Comparison of ENCODE assay signal across 19 cellular contexts in genomic region chr1:85440584-85440983, GRCh38. TPM values are rescaled to one million over a fixed set of nuclear protein-coding genes. Genes with fewer than 3 reads are reported as not detected.
DNase-seq lines count a peak whose midpoint lies in the region; FAIRE-seq and TF ChIP-seq lines count a peak whose summit lies in the region.
"Had no signal": no experiment of that assay in that cellular context is flagged by ENCODE, and none has a peak within 500 bp of the region (broad histone marks: within the 10 kb centered on the region; RNA-seq: fewer than 3 reads in every experiment).

No MANE protein-coding gene starts in this region.

- no peak for TF ChIP-seq POLR2A in endothelial cell of umbilical vein (IDR thresholded peaks at IDR 0.05; ENCODE audit: low read depth, low read length)
- TF ChIP-seq POLR2A in erythroblast (IDR thresholded peaks at IDR 0.05; ENCODE audit: low read length), result no peak

- H3K4me1 Mint-ChIP-seq in HFFc6 (ENCODE audit: low read depth) (peaks cover 55% of the 10 kb centered on the region), nephron progenitor cell (peaks cover 38% of the 10 kb centered on the region)
- H3K4me1 Mint-ChIP-seq: CD4-positive, alpha-beta memory T cell had no signal

- H3K9me3 Mint-ChIP-seq in HFFc6, result peaks cover 4% of the 10 kb centered on the region; the same call in 1 of the 2 replicates
- peaks cover 26% of the 10 kb centered on the region for H3K9me3 Mint-ChIP-seq in nephron progenitor cell

- H3K4me3 Mint-ChIP-seq in HFFc6 (no peak overlapping the region; the same call in 1 of the 2 replicates), nephron progenitor cell (no peak overlapping the region)
- H3K4me3 Mint-ChIP-seq: CD4-positive, alpha-beta memory T cell had no signal

- H3K9me3 ChIP-seq in endothelial cell of umbilical vein (replicated peaks; ENCODE audit: control insufficient read depth, insufficient read depth, low read length), result no peaks in the 10 kb centered on the region
- H3K9me3 ChIP-seq: BE2C had no signal

- H3K9me1 ChIP-seq in endothelial cell of umbilical vein (replicated peaks; ENCODE audit: control insufficient read depth, extremely low read depth, insufficient read depth, low read length), result no peaks in the 10 kb centered on the region

- H3K4me2 ChIP-seq in endothelial cell of umbilical vein (ENCODE audit: insufficient read depth, low read length), result peak overlapping the region; percentile 56

- CTCF ChIA-PET in endothelial cell of umbilical vein (lab: Charles Lee), result interaction anchor here (0.5 to 2.2 kb wide), 4 partner anchors 15 to 243 kb away, joined by 4 to 9 read pairs (median 5); no protein-coding TSS in a partner anchor

- H3K27ac ChIP-seq in endothelial cell of umbilical vein (ENCODE audit: insufficient read depth, low read depth, low read length) (peak overlapping the region; percentile 62), dorsolateral prefrontal cortex (peak overlapping the region in 11 of 59 donors; percentile 2 to 40 (median 30))

- BruUV-seq in endothelial cell of umbilical vein (replicated peaks; lab: Mats Ljungman, UMichigan), result no TSS peak

- FAIRE-seq in endothelial cell of umbilical vein (lab: Jason Lieb, UNC), result no peak
- FAIRE-seq: GM12891 had no signal

- H3K36me3 Mint-ChIP-seq in HFFc6 (ENCODE audit: low read depth) (peaks cover 28% of the 10 kb centered on the region), nephron progenitor cell (ENCODE audit: low read depth) (peaks cover 25% of the 10 kb centered on the region)
- H3K36me3 Mint-ChIP-seq: CD4-positive, alpha-beta memory T cell had no signal

- in situ Hi-C loops in G401 (cut with HindIII; ENCODE audit: low sequenced_read_pairs), result no loop called here

- POLR2A ChIA-PET in endothelial cell of umbilical vein (lab: Charles Lee), result no interaction called here

- intact Hi-C loops in endothelial cell of umbilical vein (cut with micrococcal nuclease), result no loop called here
- intact Hi-C loops in dorsolateral prefrontal cortex (cut with DNase I), result no loop called here

- peaks cover 59% of the 10 kb centered on the region for H3K79me2 ChIP-seq in endothelial cell of umbilical vein (ENCODE audit: control insufficient read depth, insufficient read depth, low read length)

- H3K27me3 Mint-ChIP-seq in HFFc6 (ENCODE audit: insufficient read depth) (peaks cover 9% of the 10 kb centered on the region), nephron progenitor cell (ENCODE audit: low read depth, poor library complexity) (no peaks in the 10 kb centered on the region)

- no peaks in the 10 kb centered on the region for H3K36me3 ChIP-seq in endothelial cell of umbilical vein (ENCODE audit: control insufficient read depth in 2 of 2, extremely low read depth in 1 of 2, insufficient read depth in 2 of 2, low read length in 2 of 2)
- H3K36me3 ChIP-seq: BE2C had no signal

- H2AFZ ChIP-seq in endothelial cell of umbilical vein (ENCODE audit: low read depth, low read length), result peak overlapping the region; percentile 35

- H3K4me1 ChIP-seq in endothelial cell of umbilical vein (ENCODE audit: control insufficient read depth, extremely low read depth, insufficient read depth, low read length), result peaks cover 33% of the 10 kb centered on the region
- H3K4me1 ChIP-seq: BE2C had no signal

- dilution Hi-C loops in endothelial cell of umbilical vein (cut with MboI; ENCODE audit: extremely low pct_ligation_motif_present, low sequenced_read_pairs), result no loop called here

- TF ChIP-seq CTCF in HFFc6 (IDR thresholded peaks at IDR 0.05), result no peak
- no peak for TF ChIP-seq CTCF in endothelial cell of umbilical vein (IDR thresholded peaks at IDR 0.05; ENCODE audit: extremely low read depth in 1 of 2, insufficient read depth in 1 of 2, low read depth in 1 of 2, low read length in 2 of 2)
- no peak for TF ChIP-seq CTCF in nephron progenitor cell (IDR thresholded peaks at IDR 0.05)
- TF ChIP-seq CTCF in dorsolateral prefrontal cortex (IDR thresholded peaks at IDR 0.05 in 54 of 56, conservative IDR thresholded peaks at IDR 0.05 in 2 of 56; ENCODE audit: low read depth in 1 of 56, partially characterized antibody in 56 of 56), result no peak

- no peaks in the 10 kb centered on the region for H4K20me1 ChIP-seq in endothelial cell of umbilical vein (replicated peaks; ENCODE audit: control insufficient read depth, extremely low read depth, insufficient read depth, low read length)

- H3K9ac ChIP-seq in endothelial cell of umbilical vein (replicated peaks; ENCODE audit: extremely low read depth, insufficient read depth, low read length), result peak overlapping the region; percentile 13

- no peak overlapping the region for H3K4me3 ChIP-seq in endothelial cell of umbilical vein (replicated peaks in 1 of 3; ENCODE audit: insufficient read depth in 1 of 3, low read depth in 1 of 3, low read length in 3 of 3)
- H3K4me3 ChIP-seq in dorsolateral prefrontal cortex, result no peak overlapping the region

- DNase-seq in G401 (ENCODE audit: low spot score) (peak; percentile 23), HFFc6 (no peak), endothelial cell of umbilical vein (ENCODE audit: low read depth, low spot score) (peak; percentile 58), nephron progenitor cell (no peak), activated gamma-delta T cell treated with Interleukin-2 at 50 U/mL for 16 hours (no peak), dorsolateral prefrontal cortex (no peak), erythroblast (lab: John Stamatoyannopoulos, UW) (no peak), RPMI8226 (no peak)
- DNase-seq: BE2C; CD4-positive, alpha-beta memory T cell; DMS79; GOT3; KG1; NCI-H1092; NCI-H2107; NCI-H226; NCI-H526 treated with DMSO at 0.1 percent for 48 hours had no signal

- no peaks in the 10 kb centered on the region for H3K27me3 ChIP-seq in endothelial cell of umbilical vein (ENCODE audit: control insufficient read depth in 2 of 2, insufficient read depth in 2 of 2, low read length in 2 of 2)
- H3K27me3 ChIP-seq in dorsolateral prefrontal cortex, result no peaks in the 10 kb centered on the region
- H3K27me3 ChIP-seq: BE2C had no signal

- H3K27ac Mint-ChIP-seq in HFFc6 (peak overlapping the region; percentile 25; the same call in 1 of the 2 replicates), nephron progenitor cell (peak overlapping the region; percentile 66)
- H3K27ac Mint-ChIP-seq: CD4-positive, alpha-beta memory T cell had no signal

TF ChIP-seq in endothelial cell of umbilical vein, 7 proteins besides CTCF, POLR2A, EP300 and RAD21:
- TF ChIP-seq FOS (IDR thresholded peaks at IDR 0.05; ENCODE audit: borderline replicate concordance, insufficient read depth, low read length), result no peak
- no peak for TF ChIP-seq MYC (IDR thresholded peaks at IDR 0.05; ENCODE audit: low read depth, low read length)
- no peak for TF ChIP-seq POLR2AphosphoS5 (IDR thresholded peaks at IDR 0.05; ENCODE audit: insufficient read depth, low read depth, low read length)
- no peak for TF ChIP-seq GATA2 (IDR thresholded peaks at IDR 0.05; ENCODE audit: insufficient read depth, insufficient read length, low read depth, low read length)

RNA-seq across cellular contexts. Expression of gene DDAH1, which starts 24.4 kb away (rescaled TPM):
- total RNA-seq in G401 (2014; rRNA removed; shearing (Covaris generic)), result 38.1 and 47.8 TPM in 2 replicates
- total RNA-seq in HFFc6 (2021; fragmentation: NEBNext Ultra II Directional; extraction: Animal tissue kit (Norgen Biotek cat#: 25700)), result 100 to 1,000 TPM; 235 to 320 (median 277) TPM
- total RNA-seq in endothelial cell of umbilical vein (72.0 and 75.2 TPM in 2 replicates), dorsolateral prefrontal cortex (100 to 1,000 TPM in 116 of 120 experiments, 10 to 100 TPM in 4; 76.1 to 218 (median 142) TPM)
- 37.4 and 44.0 TPM in 2 replicates for polyA plus RNA-seq in endothelial cell of umbilical vein
- 52.2 and 54.0 TPM in 2 replicates for polyA plus RNA-seq in endothelial cell of umbilical vein (2011; cell fraction: cytosol; rRNA removed)
- polyA plus RNA-seq in endothelial cell of umbilical vein (2011; cell fraction: nucleus; rRNA removed), result 37.3 and 48.8 TPM in 2 replicates
- 29.6 and 43.7 TPM in 2 replicates for polyA plus RNA-seq in endothelial cell of umbilical vein (2012)
- 69.4 and 83.6 TPM in 2 replicates for polyA minus RNA-seq in endothelial cell of umbilical vein
- 10.1 TPM for polyA minus RNA-seq in endothelial cell of umbilical vein (2011; cell fraction: cytosol; rRNA and poly(A)+ RNA removed)
- polyA minus RNA-seq in endothelial cell of umbilical vein (2011; cell fraction: nucleus; rRNA and poly(A)+ RNA removed), result 43.9 and 57.7 TPM in 2 replicates
- total RNA-seq: CD4-positive, alpha-beta memory T cell; OCI-LY7 had no signal
- polyA plus RNA-seq: CD4-positive, alpha-beta memory T cell had no signal

Comparison
In these comparisons a context has a peak if more than half of its experiments do, and no peak if none do; other contexts are left out.
1. DNase-seq: peak in G401 (single experiment) and endothelial cell of umbilical vein (single experiment); none in HFFc6 (single experiment), nephron progenitor cell (single experiment), activated gamma-delta T cell treated with Interleukin-2 at 50 U/mL for 16 hours (single experiment), dorsolateral prefrontal cortex (0 of 10), erythroblast (0 of 2) and RPMI8226 (single experiment).